Comparison of ENCODE assay signal across 8 cellular contexts in genomic region chr6:141562181-141562800, GRCh38.
DNase-seq lines count a peak whose midpoint lies in the region; ATAC-seq and TF ChIP-seq lines count a peak whose summit lies in the region.

No MANE protein-coding gene starts in this region.

- ATAC-seq in GM18861 (IDR thresholded peaks at IDR 0.05; ENCODE audit: unreplicated experiment) (peak; percentile 22), HG03095 (IDR thresholded peaks at IDR 0.05; ENCODE audit: unreplicated experiment) (peak; percentile 10), memory B cell (ENCODE audit: low read depth) (peak; percentile 34)

- TF ChIP-seq POLR2A in tibial nerve (IDR thresholded peaks at IDR 0.05) = no peak

- H3K4me1 ChIP-seq in A673 (ENCODE audit: insufficient read depth, low read length, poor library complexity, severe bottlenecking) = peaks cover 36% of the 10 kb centered on the region
- peaks cover 0 to 16% (median 9%) of the 10 kb centered on the region in 4 donors for H3K4me1 ChIP-seq in tibial nerve

- no peaks in the 10 kb centered on the region for H3K9me3 Mint-ChIP-seq in memory B cell

- intact Hi-C loops in A673 (cut with micrococcal nuclease; ENCODE audit: unreplicated experiment) = loop anchor here (1.0 to 10.0 kb wide), 8 partner anchors 73 to 1689 kb away; no protein-coding TSS in a partner anchor

- POLR2A ChIA-PET in A673 (lab: Charles Lee; ENCODE audit: low non-redundant PET) = interaction anchor here (0.7 kb wide), 1 partner anchor 1691 kb away, joined by 8 read pairs; no protein-coding TSS in a partner anchor

- H3K27ac ChIP-seq in A673 (ENCODE audit: low read depth, low read length, poor library complexity, severe bottlenecking) (peak overlapping the region; percentile 87), tibial nerve (peak overlapping the region; percentile 28 to 90 (median 76))

- H3K9me3 ChIP-seq in A673 (ENCODE audit: low read depth, low read length, poor library complexity, severe bottlenecking) (no peaks in the 10 kb centered on the region), tibial nerve (no peaks in the 10 kb centered on the region)

- DNase-seq in A673 (ENCODE audit: low spot score) (no peak), RPMI7951 (ENCODE audit: low read depth) (peak; percentile 64), cardiac fibroblast (ENCODE audit: low read depth in 2 of 2) (no peak), memory B cell (ENCODE audit: low spot score in 2 of 2) (peak in 1 of 2 donors; percentile 16), tibial nerve (ENCODE audit: low spot score in 2 of 2) (no peak), NCI-H2107 (lab: John Stamatoyannopoulos, UW) (no peak)

- WGBS in tibial nerve, 2 donors = 35 to 40% methylated on average over 15 of the region's 15 CpGs

- CTCF ChIA-PET in A673 (lab: Charles Lee) = interaction anchor here (0.6 to 0.7 kb wide), 3 partner anchors 17 to 1121 kb away, joined by 3 to 11 read pairs (median 10); no protein-coding TSS in a partner anchor

- peak overlapping the region; percentile 74 for H3K27ac Mint-ChIP-seq in memory B cell

- peaks cover 4% of the 10 kb centered on the region for H3K27me3 Mint-ChIP-seq in memory B cell

- peaks cover 8% of the 10 kb centered on the region for H3K4me1 Mint-ChIP-seq in memory B cell

- H3K4me3 Mint-ChIP-seq in memory B cell = peak overlapping the region; percentile 80

- no peaks in the 10 kb centered on the region for H3K36me3 ChIP-seq in A673 (ENCODE audit: insufficient read depth, low read length, poor library complexity, severe bottlenecking)
- H3K36me3 ChIP-seq in tibial nerve = no peaks in the 10 kb centered on the region

- H3K4me3 ChIP-seq in A673 (ENCODE audit: low read depth, low read length, poor library complexity, severe bottlenecking) = peak overlapping the region; percentile 6
- H3K4me3 ChIP-seq in cardiac fibroblast (replicated peaks in 1 of 2; ENCODE audit: low read depth in 2 of 2, low read length in 2 of 2) = peak overlapping the region; percentile 5 to 19
- H3K4me3 ChIP-seq in tibial nerve = peak overlapping the region; percentile 4 to 45 (median 30)

- TSS peak; percentile 85 for BruUV-seq in A673 (replicated peaks; lab: Mats Ljungman, UMichigan)

- no peaks in the 10 kb centered on the region for H3K27me3 ChIP-seq in A673 (replicated peaks; ENCODE audit: insufficient read depth, low read depth, low read length, poor library complexity)
- no peaks in the 10 kb centered on the region for H3K27me3 ChIP-seq in tibial nerve

- no peak for TF ChIP-seq EP300 in tibial nerve (IDR thresholded peaks at IDR 0.05)

- H3K36me3 Mint-ChIP-seq in memory B cell = no peaks in the 10 kb centered on the region

- no peak for TF ChIP-seq CTCF in A673 (conservative IDR thresholded peaks at IDR 0.05; ENCODE audit: low read depth, low read length)
- TF ChIP-seq CTCF in cardiac fibroblast (IDR thresholded peaks at IDR 0.05; ENCODE audit: low read depth, low read length) = peak; percentile 2
- TF ChIP-seq CTCF in tibial nerve (IDR thresholded peaks at IDR 0.05) = no peak
